7 cellular contexts compared by ENCODE assay signal in genomic region chr10:94546616-94547175, GRCh38. TPM values are rescaled to one million over a fixed set of nuclear protein-coding genes. Genes with fewer than 3 reads are reported as not detected.
A peak's percentile ranks its signal among the peaks of the same experiment; 100 is the strongest.
DNase-seq lines count a peak whose midpoint lies in the region; ATAC-seq, FAIRE-seq and TF ChIP-seq lines count a peak whose summit lies in the region.

No MANE protein-coding gene starts in this region.

- RAD21 ChIA-PET in GM12878 (lab: Charles Lee; ENCODE audit: unreplicated experiment) = interaction anchor here (0.6 kb wide), 1 partner anchor 85 kb away, joined by 3 read pairs; no protein-coding TSS in a partner anchor

- DNase-seq in GM03348 (ENCODE audit: low spot score) (peak; percentile 6), GM12878 (ENCODE audit: low read depth, low spot score) (peak; percentile 7), lung microvascular endothelial cell (ENCODE audit: low read depth in 2 of 2) (peak; percentile 4 to 19), NCI-H2196 (lab: John Stamatoyannopoulos, UW; ENCODE audit: unreplicated experiment) (no peak), medulla oblongata (ENCODE audit: extremely low spot score) (no peak)
- no peak for DNase-seq in activated CD4-positive, CD25-positive, alpha-beta regulatory T cell treated with anti-CD3 and anti-CD28 coated beads, Interleukin-2, amount 50 U/mL, for 72 hours

- CTCF ChIA-PET in GM12878 (lab: Yijun Ruan, JAX) = interaction anchor here (0.7 kb wide), 2 partner anchors 9 to 1384 kb away, joined by 3 to 4 read pairs; no protein-coding TSS in a partner anchor

- H3K27me3 ChIP-seq in KMS-11 (ENCODE audit: insufficient read depth, low read depth) (no peaks in the 10 kb centered on the region), GM12878 (replicated peaks in 1 of 2; ENCODE audit: control insufficient read depth in 2 of 2, insufficient read depth in 2 of 2, low read length in 1 of 2) (no peaks in the 10 kb centered on the region)

- BruUV-seq in GM12878 (replicated peaks; lab: Mats Ljungman, UMichigan) = no TSS peak

- 0% methylated on average over 4 of the region's 4 CpGs for WGBS in GM12878 (ENCODE audit: insufficient coverage, insufficient replicate concordance, low lambda C conversion rate, missing lambda C conversion rate)

- H3K4me1 ChIP-seq in KMS-11 (ENCODE audit: low read depth, poor library complexity, severe bottlenecking) = peaks cover 37% of the 10 kb centered on the region
- H3K4me1 ChIP-seq in GM12878 (ENCODE audit: control insufficient read depth, insufficient read depth, low read length) = peaks cover 5% of the 10 kb centered on the region

- peak; percentile 32 for ATAC-seq in GM12878

- no peaks in the 10 kb centered on the region for H3K9me3 ChIP-seq in GM12878 (replicated peaks; ENCODE audit: control insufficient read depth, insufficient read depth, low read length)

- in situ Hi-C loops in GM12878 (cut with MboI) = no loop called here

- H2AFZ ChIP-seq in KMS-11 (ENCODE audit: low read depth) (peak overlapping the region; percentile 97), GM12878 (ENCODE audit: control insufficient read depth, low read depth, low read length) (peak overlapping the region; percentile 91)

- no peak for TF ChIP-seq CTCF in KMS-11 (conservative IDR thresholded peaks at IDR 0.05; ENCODE audit: low read depth, low read length)
- TF ChIP-seq CTCF in GM12878 (IDR thresholded peaks at IDR 0.05 in 2 of 3, conservative IDR thresholded peaks at IDR 0.05 in 1 of 3; ENCODE audit: control insufficient read depth in 2 of 3, extremely low read depth in 1 of 3, insufficient read depth in 1 of 3, low read depth in 3 of 3, low read length in 3 of 3) = no peak

- SMC1A ChIA-PET in GM12878 (lab: Charles Lee; ENCODE audit: uncharacterized antibody, unreplicated experiment) = interaction anchor here (0.7 to 1.5 kb wide), 2 partner anchors 10 to 13 kb away, joined by 3 to 5 read pairs; no protein-coding TSS in a partner anchor

- H4K20me1 ChIP-seq in KMS-11 (ENCODE audit: insufficient read depth) (no peaks in the 10 kb centered on the region), GM12878 (ENCODE audit: control insufficient read depth, insufficient read depth) (no peaks in the 10 kb centered on the region)

- H3K79me2 ChIP-seq in KMS-11 (ENCODE audit: insufficient read depth, low read depth) (peaks cover 56% of the 10 kb centered on the region), GM12878 (ENCODE audit: control insufficient read depth, insufficient read depth, low read length) (peaks cover 46% of the 10 kb centered on the region)

- H3K9ac ChIP-seq in KMS-11 = peak overlapping the region; percentile 97; the same call in 1 of the 2 replicates
- H3K9ac ChIP-seq in GM12878 (ENCODE audit: control insufficient read depth, insufficient read depth, low read length) = peak overlapping the region; percentile 95

- H3K4me2 ChIP-seq in KMS-11 = peak overlapping the region; percentile 76
- H3K4me2 ChIP-seq in GM12878 (ENCODE audit: control insufficient read depth, insufficient read depth) = peak overlapping the region; percentile 58

- POLR2A ChIA-PET in GM12878 (lab: Charles Lee) = no interaction called here

- H3K27ac ChIP-seq in KMS-11 = peak overlapping the region; percentile 84
- H3K27ac ChIP-seq in GM12878 (ENCODE audit: control insufficient read depth, insufficient read depth) = peak overlapping the region; percentile 92

- intact Hi-C loops in GM12878 (cut with micrococcal nuclease; ENCODE audit: unreplicated experiment) = loop anchor here (5.0 to 10.0 kb wide), 2 partner anchors 144 to 192 kb away; partner anchors contain the start of gene TBC1D12

- TF ChIP-seq RAD21 in GM12878 (IDR thresholded peaks at IDR 0.05; ENCODE audit: insufficient read depth, low read depth, low read length) = no peak

- no peak for TF ChIP-seq EP300 in GM12878 (IDR thresholded peaks at IDR 0.05; ENCODE audit: borderline replicate concordance in 1 of 2, control insufficient read depth in 1 of 2, low read depth in 2 of 2, low read length in 2 of 2)

- no peak for FAIRE-seq in GM12878 (lab: Jason Lieb, UNC)

- H3K4me3 ChIP-seq in KMS-11 (IDR thresholded peaks at IDR 0.05; ENCODE audit: insufficient read depth, low read depth, low read length) = no peak overlapping the region
- H3K4me3 ChIP-seq in GM12878 = peak overlapping the region; percentile 85

- H3K36me3 ChIP-seq in KMS-11 (ENCODE audit: insufficient read depth) (no peaks in the 10 kb centered on the region), GM12878 (ENCODE audit: control insufficient read depth in 2 of 2, insufficient read depth in 2 of 2, low read length in 1 of 2) (no peaks in the 10 kb centered on the region; a peak in 1 of 4 replicates)

- TF ChIP-seq POLR2A in GM12878 (IDR thresholded peaks at IDR 0.05; ENCODE audit: low read depth, low read length) = no peak

TF ChIP-seq in GM12878, 131 proteins besides CTCF, POLR2A, EP300 and RAD21 (continues in another document):
- no peak for TF ChIP-seq EED (IDR thresholded peaks at IDR 0.05; ENCODE audit: low read depth)
- TF ChIP-seq ZBTB4 (CRISPR knock-in tag; IDR thresholded peaks at IDR 0.05) = no peak
- TF ChIP-seq HCFC1 (IDR thresholded peaks at IDR 0.05; ENCODE audit: low read length) = no peak
- TF ChIP-seq ZBTB40 (IDR thresholded peaks at IDR 0.05; ENCODE audit: borderline replicate concordance) = no peak

RNA-seq across cellular contexts. Expression of gene HELLS, which starts 1.1 kb away (rescaled TPM):
- 445 and 466 TPM in 2 replicates for total RNA-seq in GM12878 (2013; cell fraction: nucleolus; rRNA removed)
- 137 and 153 TPM in 2 replicates for total RNA-seq in GM12878 (2014; rRNA removed)
- total RNA-seq in GM12878 (2014; rRNA removed; fragmentation: Illumina TruSeq; extraction: Trizol) = 152 and 160 TPM in 2 replicates
- total RNA-seq in GM12878 (2021) = 135 and 159 TPM in 2 replicates
- polyA plus RNA-seq in GM12878 (2011; ENCODE audit: low read depth) = 17.2 TPM
- polyA plus RNA-seq in GM12878 (2011; rRNA removed) = 102 and 137 TPM in 2 replicates
- polyA plus RNA-seq in GM12878 (2011; cell fraction: cytosol; rRNA removed) = 58.9 and 59.9 TPM in 2 replicates
- 77.4 and 130 TPM in 2 replicates for polyA plus RNA-seq in GM12878 (2011; cell fraction: nucleus; rRNA removed)
- polyA plus RNA-seq in GM12878 (2012) = 31.1 and 37.7 TPM in 2 replicates
- 66.3 and 77.4 TPM in 2 replicates for polyA plus RNA-seq in GM12878 (2014; fragmentation: Illumina TruSeq; extraction: Trizol)
- 10 to 100 TPM; 33.9 to 46.6 TPM for polyA plus RNA-seq in GM12878 (2014; fragmentation: Nextera tagmentation; extraction: Ambion mirVana)
- 83.7 and 92.8 TPM in 2 replicates for polyA plus RNA-seq in GM12878 (2014; rRNA removed)
- 100 to 1,000 TPM; 144 to 159 TPM for polyA plus RNA-seq in GM12878 (2016; fragmentation: Nextera tagmentation; extraction: Ambion mirVana)
- 78.1 and 102 TPM in 2 replicates for polyA minus RNA-seq in GM12878 (2011; rRNA and poly(A)+ RNA removed)
- 38.1 and 71.1 TPM in 2 replicates for polyA minus RNA-seq in GM12878 (2011; cell fraction: cytosol; rRNA and poly(A)+ RNA removed)
- polyA minus RNA-seq in GM12878 (2011; cell fraction: nucleus; rRNA and poly(A)+ RNA removed) = 58.9 and 138 TPM in 2 replicates
- total RNA-seq in lung microvascular endothelial cell = 8.9 and 14.8 TPM in 2 replicates

Comparison
In these comparisons a context has a peak if more than half of its experiments do, and no peak if none do; other contexts are left out.
1. DNase-seq: peak in GM03348 (single experiment), GM12878 (single experiment) and lung microvascular endothelial cell (2 of 2); none in NCI-H2196 (single experiment), medulla oblongata (single experiment) and activated CD4-positive, CD25-positive, alpha-beta regulatory T cell treated with anti-CD3 and anti-CD28 coated beads, Interleukin-2, amount 50 U/mL, for 72 hours (single experiment).